22 cellular contexts compared by ENCODE assay signal in genomic region chr13:21537105-21537504, GRCh38.
DNase-seq lines count a peak whose midpoint lies in the region; ATAC-seq and TF ChIP-seq lines count a peak whose summit lies in the region.
"Had no signal": no experiment of that assay in that cellular context is flagged by ENCODE, and none has a peak within 500 bp of the region (broad histone marks: within the 10 kb centered on the region; RNA-seq: fewer than 3 reads in every experiment).

No MANE protein-coding gene starts in this region.

- DNase-seq in MCF 10A (ENCODE audit: unreplicated experiment) (peak; percentile 5), breast epithelium (ENCODE audit: low spot score in 2 of 2) (no peak), OCI-M1 (lab: John Stamatoyannopoulos, UW) (peak; percentile 60), fibroblast of lung (ENCODE audit: low read depth in 2 of 2) (peak; percentile 2 to 17), inferior parietal cortex (ENCODE audit: extremely low spot score) (no peak), activated gamma-delta T cell (lab: John Stamatoyannopoulos, UW) (no peak)
- no peak for DNase-seq in stimulated activated naive B cell treated with anti-CD40 and anti-IgM and Interleukin-4, amounts not matched to agents 10 μg/mL and 1 μg/mL and 100 μg/mL, for 72 hours
- no peak for DNase-seq in activated CD4-positive, alpha-beta T cell treated with anti-CD3 and anti-CD28 coated beads for 36 hours
- DNase-seq: activated CD4-positive, alpha-beta T cell treated with anti-CD3 and anti-CD28 coated beads, Interleukin-2, amount 10 ng/mL, durations not matched to agents 7 days and 5 days; Caco-2; effector memory CD4-positive, alpha-beta T cell; GOT3; heart left ventricle; left ventricle myocardium inferior; midbrain; NCI-H2171 treated with DMSO at 0.1 percent for 48 hours; SW 1271; upper lobe of left lung had no signal

- H3K4me2 ChIP-seq in fibroblast of lung (ENCODE audit: extremely low read depth, insufficient read depth, low read length), result no peak overlapping the region
- H3K4me2 ChIP-seq: A549 had no signal

- no peaks in the 10 kb centered on the region for H3K9me3 Mint-ChIP-seq in MCF 10A (ENCODE audit: unreplicated experiment)
- H3K9me3 Mint-ChIP-seq in stimulated activated naive B cell treated with anti-CD40 and anti-IgM and Interleukin-4, amounts not matched to agents 10 μg/mL and 1 μg/mL and 100 μg/mL, for 72 hours, result no peaks in the 10 kb centered on the region
- H3K9me3 Mint-ChIP-seq in activated CD4-positive, alpha-beta T cell treated with anti-CD3 and anti-CD28 coated beads for 36 hours (ENCODE audit: low read depth), result no peaks in the 10 kb centered on the region
- H3K9me3 Mint-ChIP-seq: activated CD4-positive, alpha-beta T cell treated with anti-CD3 and anti-CD28 coated beads, Interleukin-2, amount 10 ng/mL, durations not matched to agents 7 days and 5 days; activated T-helper 1 cell treated with anti-CD3 and anti-CD28 coated beads, Interleukin-12 subunit alpha, Interleukin-12 subunit beta, Interleukin-2, Interleukin-4 antibody, amounts not matched to agents 30 ng/mL and 10 ng/mL and 1 ng/mL, durations not matched to agents 14 hours and 24 hours and 36 hours; natural killer cell treated with Interleukin-12 subunit alpha and Interleukin-12 subunit beta and Interleukin-15 and Interleukin-18, amount 100 ng/mL, for 72 hours had no signal

- H3K27ac Mint-ChIP-seq in MCF 10A (ENCODE audit: low read depth, unreplicated experiment), result no peak overlapping the region
- peak overlapping the region; percentile 27 for H3K27ac Mint-ChIP-seq in stimulated activated naive B cell treated with anti-CD40 and anti-IgM and Interleukin-4, amounts not matched to agents 10 μg/mL and 1 μg/mL and 100 μg/mL, for 72 hours
- H3K27ac Mint-ChIP-seq in activated CD4-positive, alpha-beta T cell treated with anti-CD3 and anti-CD28 coated beads for 36 hours, result no peak overlapping the region
- H3K27ac Mint-ChIP-seq: activated CD4-positive, alpha-beta T cell treated with anti-CD3 and anti-CD28 coated beads, Interleukin-2, amount 10 ng/mL, durations not matched to agents 7 days and 5 days; activated naive CD8-positive, alpha-beta T cell; activated T-helper 1 cell treated with anti-CD3 and anti-CD28 coated beads, Interleukin-12 subunit alpha, Interleukin-12 subunit beta, Interleukin-2, Interleukin-4 antibody, amounts not matched to agents 30 ng/mL and 10 ng/mL and 1 ng/mL, durations not matched to agents 14 hours and 24 hours and 36 hours; natural killer cell treated with Interleukin-12 subunit alpha and Interleukin-12 subunit beta and Interleukin-15 and Interleukin-18, amount 100 ng/mL, for 72 hours had no signal

- no peaks in the 10 kb centered on the region for H3K79me2 ChIP-seq in fibroblast of lung (ENCODE audit: control insufficient read depth, insufficient read depth, low read length)

- TF ChIP-seq CTCF in MCF 10A (IDR thresholded peaks at IDR 0.05; ENCODE audit: unreplicated experiment), result no peak
- TF ChIP-seq CTCF in breast epithelium (IDR thresholded peaks at IDR 0.05), result no peak
- no peak for TF ChIP-seq CTCF in fibroblast of lung (conservative IDR thresholded peaks at IDR 0.05 in 1 of 2, IDR thresholded peaks at IDR 0.05 in 1 of 2; ENCODE audit: low read depth in 1 of 2, low read length in 2 of 2)

- no peak overlapping the region for H2AFZ ChIP-seq in fibroblast of lung (ENCODE audit: low read length)

- H3K27ac ChIP-seq in breast epithelium (no peak overlapping the region), fibroblast of lung (ENCODE audit: insufficient read depth, low read length) (no peak overlapping the region)
- H3K27ac ChIP-seq: A549, upper lobe of left lung had no signal

- CTCF ChIA-PET in MCF 10A (lab: Yijun Ruan, JAX), result interaction anchor here (0.7 to 1.0 kb wide), 2 partner anchors 26 to 55 kb away, joined by 3 to 7 read pairs; no protein-coding TSS in a partner anchor
- CTCF ChIA-PET in activated CD4-positive, alpha-beta T cell treated with anti-CD3 and anti-CD28 coated beads for 36 hours (lab: Charles Lee), result no interaction called here

- H3K36me3 ChIP-seq in breast epithelium (no peaks in the 10 kb centered on the region), fibroblast of lung (ENCODE audit: control insufficient read depth, insufficient read depth, low read length) (no peaks in the 10 kb centered on the region)
- H3K36me3 ChIP-seq: left ventricle myocardium inferior had no signal

- H3K4me3 ChIP-seq in breast epithelium, result no peak overlapping the region
- H3K4me3 ChIP-seq in fibroblast of lung (replicated peaks in 1 of 4; ENCODE audit: control extremely low read depth in 1 of 4, insufficient read depth in 1 of 4, low read depth in 3 of 4, low read length in 4 of 4), result no peak overlapping the region
- H3K4me3 ChIP-seq: A549, heart left ventricle, left ventricle myocardium inferior, upper lobe of left lung had no signal

- intact Hi-C loops in MCF 10A (cut with micrococcal nuclease), result no loop called here
- intact Hi-C loops in breast epithelium (cut with DNase I; ENCODE audit: low total_unique reads), result no loop called here
- intact Hi-C loops in activated CD4-positive, alpha-beta T cell treated with anti-CD3 and anti-CD28 coated beads for 36 hours (cut with DNase I, micrococcal nuclease), result no loop called here

- H3K4me1 ChIP-seq in breast epithelium, result no peaks in the 10 kb centered on the region
- no peaks in the 10 kb centered on the region for H3K4me1 ChIP-seq in fibroblast of lung (ENCODE audit: control insufficient read depth, extremely low read depth, insufficient read depth, low read length)

- H3K27me3 Mint-ChIP-seq in MCF 10A (ENCODE audit: insufficient read depth, unreplicated experiment), result no peaks in the 10 kb centered on the region
- H3K27me3 Mint-ChIP-seq in stimulated activated naive B cell treated with anti-CD40 and anti-IgM and Interleukin-4, amounts not matched to agents 10 μg/mL and 1 μg/mL and 100 μg/mL, for 72 hours, result no peaks in the 10 kb centered on the region
- no peaks in the 10 kb centered on the region for H3K27me3 Mint-ChIP-seq in activated CD4-positive, alpha-beta T cell treated with anti-CD3 and anti-CD28 coated beads for 36 hours
- H3K27me3 Mint-ChIP-seq: activated CD4-positive, alpha-beta T cell treated with anti-CD3 and anti-CD28 coated beads, Interleukin-2, amount 10 ng/mL, durations not matched to agents 7 days and 5 days; activated naive CD8-positive, alpha-beta T cell; natural killer cell treated with Interleukin-12 subunit alpha and Interleukin-12 subunit beta and Interleukin-15 and Interleukin-18, amount 100 ng/mL, for 72 hours had no signal

- no TSS peak for BruUV-seq in MCF 10A (replicated peaks; lab: Mats Ljungman, UMichigan)

- ATAC-seq in stimulated activated naive B cell treated with anti-CD40 and anti-IgM and Interleukin-4, amounts not matched to agents 10 μg/mL and 1 μg/mL and 100 μg/mL, for 72 hours (replicated peaks), result no peak
- no peak for ATAC-seq in activated CD4-positive, alpha-beta T cell treated with anti-CD3 and anti-CD28 coated beads for 36 hours
- ATAC-seq: A549; natural killer cell treated with Interleukin-12 subunit alpha and Interleukin-12 subunit beta and Interleukin-15 and Interleukin-18, amount 100 ng/mL, for 72 hours had no signal

- H3K4me3 Mint-ChIP-seq in MCF 10A (ENCODE audit: unreplicated experiment), result no peak overlapping the region
- H3K4me3 Mint-ChIP-seq in stimulated activated naive B cell treated with anti-CD40 and anti-IgM and Interleukin-4, amounts not matched to agents 10 μg/mL and 1 μg/mL and 100 μg/mL, for 72 hours, result no peak overlapping the region
- H3K4me3 Mint-ChIP-seq in activated CD4-positive, alpha-beta T cell treated with anti-CD3 and anti-CD28 coated beads for 36 hours, result no peak overlapping the region
- H3K4me3 Mint-ChIP-seq: activated CD4-positive, alpha-beta T cell treated with anti-CD3 and anti-CD28 coated beads, Interleukin-2, amount 10 ng/mL, durations not matched to agents 7 days and 5 days; activated naive CD8-positive, alpha-beta T cell; activated T-helper 1 cell treated with anti-CD3 and anti-CD28 coated beads, Interleukin-12 subunit alpha, Interleukin-12 subunit beta, Interleukin-2, Interleukin-4 antibody, amounts not matched to agents 30 ng/mL and 10 ng/mL and 1 ng/mL, durations not matched to agents 14 hours and 24 hours and 36 hours; natural killer cell treated with Interleukin-12 subunit alpha and Interleukin-12 subunit beta and Interleukin-15 and Interleukin-18, amount 100 ng/mL, for 72 hours had no signal

- H3K9ac ChIP-seq in fibroblast of lung (ENCODE audit: insufficient read depth, low read length), result no peak overlapping the region

- H3K9me3 ChIP-seq in breast epithelium (no peaks in the 10 kb centered on the region), fibroblast of lung (ENCODE audit: control insufficient read depth, insufficient read depth, low read depth, low read length) (no peaks in the 10 kb centered on the region)
- H3K9me3 ChIP-seq: A549, heart left ventricle, upper lobe of left lung had no signal

- H3K4me1 Mint-ChIP-seq in MCF 10A (ENCODE audit: insufficient read depth, unreplicated experiment), result peaks cover 16% of the 10 kb centered on the region
- H3K4me1 Mint-ChIP-seq in stimulated activated naive B cell treated with anti-CD40 and anti-IgM and Interleukin-4, amounts not matched to agents 10 μg/mL and 1 μg/mL and 100 μg/mL, for 72 hours, result peaks cover 9 to 14% of the 10 kb centered on the region in 2 donors
- peaks cover 23% of the 10 kb centered on the region for H3K4me1 Mint-ChIP-seq in activated CD4-positive, alpha-beta T cell treated with anti-CD3 and anti-CD28 coated beads for 36 hours

- TF ChIP-seq POLR2A in breast epithelium (IDR thresholded peaks at IDR 0.05), result no peak

- H4K20me1 ChIP-seq in fibroblast of lung (ENCODE audit: control insufficient read depth, extremely low read depth, insufficient read depth, low read length), result no peaks in the 10 kb centered on the region

- POLR2A ChIA-PET in MCF 10A (lab: Yijun Ruan, JAX), result interaction anchor here (1.4 kb wide), 1 partner anchor 12 kb away, joined by 3 read pairs; no protein-coding TSS in a partner anchor
- POLR2A ChIA-PET in activated CD4-positive, alpha-beta T cell treated with anti-CD3 and anti-CD28 coated beads for 36 hours (lab: Charles Lee), result no interaction called here

- peaks cover 17% of the 10 kb centered on the region for H3K36me3 Mint-ChIP-seq in MCF 10A (ENCODE audit: insufficient read depth, unreplicated experiment)
- peaks cover 19 to 32% of the 10 kb centered on the region in 2 donors for H3K36me3 Mint-ChIP-seq in stimulated activated naive B cell treated with anti-CD40 and anti-IgM and Interleukin-4, amounts not matched to agents 10 μg/mL and 1 μg/mL and 100 μg/mL, for 72 hours
- peaks cover 13% of the 10 kb centered on the region for H3K36me3 Mint-ChIP-seq in activated CD4-positive, alpha-beta T cell treated with anti-CD3 and anti-CD28 coated beads for 36 hours (ENCODE audit: low read depth)

- H3K27me3 ChIP-seq in breast epithelium (no peaks in the 10 kb centered on the region), fibroblast of lung (ENCODE audit: control insufficient read depth, insufficient read depth, low read length) (no peaks in the 10 kb centered on the region)
- H3K27me3 ChIP-seq: heart left ventricle, upper lobe of left lung had no signal

Comparison
In these comparisons a context has a peak if more than half of its experiments do, and no peak if none do; other contexts are left out.
1. DNase-seq: peak in MCF 10A (single experiment), OCI-M1 (single experiment) and fibroblast of lung (2 of 2); none in breast epithelium (0 of 2), stimulated activated naive B cell treated with anti-CD40 and anti-IgM and Interleukin-4, amounts not matched to agents 10 μg/mL and 1 μg/mL and 100 μg/mL, for 72 hours (single experiment), inferior parietal cortex (single experiment), activated gamma-delta T cell (single experiment) and activated CD4-positive, alpha-beta T cell treated with anti-CD3 and anti-CD28 coated beads for 36 hours (single experiment).